In the genomic region with DNA sequence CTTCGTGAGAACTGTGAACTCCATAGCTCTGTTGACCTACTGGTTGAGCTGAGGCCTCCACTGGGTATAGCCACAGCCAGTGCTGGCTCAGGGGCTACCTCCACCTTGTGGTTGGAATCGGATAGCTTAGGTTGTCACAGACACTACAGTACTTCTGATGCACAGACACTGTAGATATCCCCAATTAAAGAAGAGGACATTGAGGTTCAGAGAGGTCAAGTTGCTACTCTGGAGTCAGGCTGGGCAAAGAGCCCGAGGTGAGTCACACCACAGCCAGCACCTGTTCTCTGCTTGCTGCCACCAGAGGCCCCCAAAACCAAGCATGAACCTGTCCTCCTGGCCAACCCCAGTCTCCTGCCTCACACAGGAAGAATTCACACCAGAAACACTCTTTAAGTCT, we compare ENCODE assay signal across 20 cellular contexts. TPM values are rescaled to one million over a fixed set of nuclear protein-coding genes. Genes with fewer than 3 reads are reported as not detected.
DNase-seq lines count a peak whose midpoint lies in the region; ATAC-seq and TF ChIP-seq lines count a peak whose summit lies in the region.
"Had no signal": no experiment of that assay in that cellular context is flagged by ENCODE, and none has a peak within 500 bp of the region (broad histone marks: within the 10 kb centered on the region; RNA-seq: fewer than 3 reads in every experiment).

No MANE protein-coding gene starts in this region.

- TF ChIP-seq CTCF in GM23338 (conservative IDR thresholded peaks at IDR 0.05; ENCODE audit: low read depth in 2 of 2) (0 out of 4 replicates have a peak, but pooled peaks of 1 of the 2 experiments have one; percentile 11), cardiac fibroblast (IDR thresholded peaks at IDR 0.05; ENCODE audit: low read depth, low read length) (peak; percentile 12), osteoblast (IDR thresholded peaks at IDR 0.05; ENCODE audit: extremely low read depth, low read depth, low read length) (peak; percentile 22), ascending aorta (IDR thresholded peaks at IDR 0.05) (no peak), MM.1S (IDR thresholded peaks at IDR 0.05; ENCODE audit: low read length) (no peak)

- no peak overlapping the region for H3K27ac Mint-ChIP-seq in GM23338
- H3K27ac Mint-ChIP-seq: activated naive CD8-positive, alpha-beta T cell; progenitor cell of endocrine pancreas had no signal

- H3K79me2 ChIP-seq in GM23338 (replicated peaks; ENCODE audit: insufficient read depth), result peaks cover 49% of the 10 kb centered on the region
- H3K79me2 ChIP-seq in osteoblast (ENCODE audit: insufficient read depth, low read length), result peaks cover 77% of the 10 kb centered on the region
- peaks cover 94% of the 10 kb centered on the region for H3K79me2 ChIP-seq in MM.1S (ENCODE audit: low read length)

- H3K4me3 ChIP-seq in GM23338, result no peak overlapping the region
- no peak overlapping the region for H3K4me3 ChIP-seq in cardiac fibroblast (replicated peaks in 1 of 2; ENCODE audit: low read depth in 2 of 2, low read length in 2 of 2)
- no peak overlapping the region for H3K4me3 ChIP-seq in osteoblast (ENCODE audit: insufficient read depth, low read length)
- H3K4me3 ChIP-seq in ascending aorta, result no peak overlapping the region
- no peak overlapping the region for H3K4me3 ChIP-seq in MM.1S (ENCODE audit: low read length)
- H3K4me3 ChIP-seq: heart right ventricle had no signal

- H3K4me2 ChIP-seq in GM23338 (no peak overlapping the region), osteoblast (ENCODE audit: insufficient read depth, low read length) (no peak overlapping the region), MM.1S (ENCODE audit: low read depth, low read length) (no peak overlapping the region)

- H4K20me1 ChIP-seq in GM23338 (replicated peaks; ENCODE audit: insufficient read depth) (peaks cover 34% of the 10 kb centered on the region), osteoblast (ENCODE audit: insufficient read depth, low read length) (peaks cover 51% of the 10 kb centered on the region), MM.1S (ENCODE audit: insufficient read depth, low read length) (peaks cover 13% of the 10 kb centered on the region)

- intact Hi-C loops in ascending aorta (cut with DNase I), result no loop called here

- H3K36me3 ChIP-seq in GM23338 (ENCODE audit: insufficient read depth) (peaks cover 27% of the 10 kb centered on the region; the same call in 1 of the 2 replicates), osteoblast (ENCODE audit: insufficient read depth, low read length) (peaks cover 64% of the 10 kb centered on the region), ascending aorta (peaks cover 63 to 64% of the 10 kb centered on the region in 2 donors), MM.1S (replicated peaks; ENCODE audit: insufficient read depth, low read length) (peaks cover 9% of the 10 kb centered on the region)

- no peak overlapping the region for H3K4me3 Mint-ChIP-seq in GM23338
- H3K4me3 Mint-ChIP-seq: activated naive CD8-positive, alpha-beta T cell had no signal

- no peaks in the 10 kb centered on the region for H3K27me3 Mint-ChIP-seq in GM23338 (ENCODE audit: insufficient read depth, low read depth, poor library complexity)
- H3K27me3 Mint-ChIP-seq: activated naive CD8-positive, alpha-beta T cell; CD4-positive, CD25-positive, alpha-beta regulatory T cell; naive B cell; progenitor cell of endocrine pancreas had no signal

- no peak for DNase-seq in GM23338 (ENCODE audit: low spot score)
- peak; percentile 27 for DNase-seq in NAMALWA (ENCODE audit: low spot score)
- peak in 1 of 2 donors; percentile 28 for DNase-seq in cardiac fibroblast (ENCODE audit: low read depth in 2 of 2)
- no peak for DNase-seq in osteoblast (ENCODE audit: insufficient read length, low spot score, missing footprints)
- DNase-seq in HK-2 (ENCODE audit: unreplicated experiment), result no peak
- DNase-seq in ascending aorta (ENCODE audit: low spot score in 2 of 2), result no peak
- no peak for DNase-seq in MM.1S
- DNase-seq: activated CD4-positive, alpha-beta T cell treated with anti-CD3 and anti-CD28 coated beads, Interleukin-2, amount 50 U/mL, for 1 hour; activated T-cell treated with anti-CD3 and anti-CD28 coated beads, Interleukin-2, amount 50 U/mL, for 1 hour; CD4-positive, CD25-positive, alpha-beta regulatory T cell; heart right ventricle; Kasumi-1; naive B cell; NCI-H2029; NCI-H748 treated with DMSO at 0.1 percent for 48 hours; SHP77 treated with DMSO at 0.1 percent for 48 hours; T-helper 9 cell had no signal

- peak; percentile 32; the same call in 1 of the 3 replicates for ATAC-seq in GM23338

- H3K9me3 ChIP-seq in osteoblast (ENCODE audit: low read depth, low read length) (no peaks in the 10 kb centered on the region), ascending aorta (no peaks in the 10 kb centered on the region), MM.1S (replicated peaks; ENCODE audit: insufficient read depth, low read length) (no peaks in the 10 kb centered on the region)
- H3K9me3 ChIP-seq: heart right ventricle had no signal

- H3F3A ChIP-seq in GM23338 (replicated peaks; ENCODE audit: low read depth) (no peaks in the 10 kb centered on the region), MM.1S (ENCODE audit: insufficient read depth, low read length) (peaks cover 6% of the 10 kb centered on the region; the same call in 1 of the 2 replicates)

- no peak overlapping the region for H2AFZ ChIP-seq in GM23338
- no peak overlapping the region for H2AFZ ChIP-seq in osteoblast (ENCODE audit: low read length)
- no peak overlapping the region for H2AFZ ChIP-seq in MM.1S (ENCODE audit: low read length)

- peaks cover 54% of the 10 kb centered on the region for H3K36me3 Mint-ChIP-seq in GM23338 (ENCODE audit: low read depth)

- no peaks in the 10 kb centered on the region for H3K9me3 Mint-ChIP-seq in GM23338
- H3K9me3 Mint-ChIP-seq: CD4-positive, CD25-positive, alpha-beta regulatory T cell; naive B cell had no signal

- no peaks in the 10 kb centered on the region for H3K27me3 ChIP-seq in GM23338 (ENCODE audit: insufficient read depth)
- no peaks in the 10 kb centered on the region for H3K27me3 ChIP-seq in osteoblast (ENCODE audit: insufficient read depth, low read length)
- no peaks in the 10 kb centered on the region for H3K27me3 ChIP-seq in ascending aorta
- no peaks in the 10 kb centered on the region for H3K27me3 ChIP-seq in MM.1S (replicated peaks; ENCODE audit: insufficient read depth, low read length)
- H3K27me3 ChIP-seq: heart right ventricle had no signal

- H3K27ac ChIP-seq in GM23338 (ENCODE audit: low read depth) (no peak overlapping the region), osteoblast (ENCODE audit: low read depth, low read length) (no peak overlapping the region), ascending aorta (no peak overlapping the region), MM.1S (ENCODE audit: low read length) (no peak overlapping the region)
- H3K27ac ChIP-seq: heart right ventricle, HL-60 had no signal

- H3K4me1 ChIP-seq in GM23338 (ENCODE audit: insufficient read depth), result peaks cover 6% of the 10 kb centered on the region; the same call in 1 of the 2 replicates
- H3K4me1 ChIP-seq in osteoblast (ENCODE audit: insufficient read depth, low read length), result peaks cover 11% of the 10 kb centered on the region
- peaks cover 0 to 7% of the 10 kb centered on the region in 2 donors for H3K4me1 ChIP-seq in ascending aorta
- H3K4me1 ChIP-seq in MM.1S (ENCODE audit: low read length), result no peaks in the 10 kb centered on the region

- H3K9me2 ChIP-seq in GM23338 (ENCODE audit: insufficient read depth) (no peaks in the 10 kb centered on the region), MM.1S (replicated peaks; ENCODE audit: insufficient read depth, low read length) (no peaks in the 10 kb centered on the region)

- no peak overlapping the region for H3K9ac ChIP-seq in MM.1S (ENCODE audit: low read length)

- H3K4me1 Mint-ChIP-seq in GM23338, result peaks cover 10% of the 10 kb centered on the region

TF ChIP-seq in GM23338, 12 proteins besides CTCF, POLR2A, EP300 and RAD21 (continues in another document):
- TF ChIP-seq STAT1 (IDR thresholded peaks at IDR 0.05; ENCODE audit: unreplicated experiment), result no peak
- TF ChIP-seq, protein P1, sequence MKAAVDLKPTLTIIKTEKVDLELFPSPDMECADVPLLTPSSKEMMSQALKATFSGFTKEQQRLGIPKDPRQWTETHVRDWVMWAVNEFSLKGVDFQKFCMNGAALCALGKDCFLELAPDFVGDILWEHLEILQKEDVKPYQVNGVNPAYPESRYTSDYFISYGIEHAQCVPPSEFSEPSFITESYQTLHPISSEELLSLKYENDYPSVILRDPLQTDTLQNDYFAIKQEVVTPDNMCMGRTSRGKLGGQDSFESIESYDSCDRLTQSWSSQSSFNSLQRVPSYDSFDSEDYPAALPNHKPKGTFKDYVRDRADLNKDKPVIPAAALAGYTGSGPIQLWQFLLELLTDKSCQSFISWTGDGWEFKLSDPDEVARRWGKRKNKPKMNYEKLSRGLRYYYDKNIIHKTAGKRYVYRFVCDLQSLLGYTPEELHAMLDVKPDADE (IDR thresholded peaks at IDR 0.05), result no peak

RNA-seq across cellular contexts. Expression of a gene that starts 5.4 kb away (rescaled TPM):
- total RNA-seq in GM23338 (2014; rRNA removed; shearing (Covaris generic)), result 53.5 and 54.1 TPM in 2 replicates
- 80.3 and 93.8 TPM in 2 replicates for polyA plus RNA-seq in GM23338 (2016; fragmentation: Nextera tagmentation; extraction: Ambion mirVana)
- 53.9 and 56.8 TPM in 2 replicates for total RNA-seq in osteoblast
- 81.5 TPM for total RNA-seq in ascending aorta

RNA-seq across cellular contexts. Expression of a gene that starts 6.1 kb away (rescaled TPM):
- total RNA-seq in GM23338 (2014; rRNA removed; shearing (Covaris generic)), result 23.8 and 29.0 TPM in 2 replicates
- polyA plus RNA-seq in GM23338 (2016; fragmentation: Nextera tagmentation; extraction: Ambion mirVana), result 30.3 and 30.4 TPM in 2 replicates
- total RNA-seq in osteoblast, result 0.72 and 1.5 TPM in 2 replicates
- not detected for total RNA-seq in ascending aorta

RNA-seq across cellular contexts. Expression of a gene that starts 26.1 kb away (rescaled TPM):
- total RNA-seq in GM23338 (2014; rRNA removed; shearing (Covaris generic)), result 24.5 and 40.2 TPM in 2 replicates
- polyA plus RNA-seq in GM23338 (2016; fragmentation: Nextera tagmentation; extraction: Ambion mirVana), result 37.4 and 38.3 TPM in 2 replicates
- total RNA-seq in osteoblast (14.8 and 15.0 TPM in 2 replicates), ascending aorta (58.5 TPM)

RNA-seq across cellular contexts. Expression of a gene that starts 41.2 kb away (rescaled TPM):
- total RNA-seq in GM23338 (2014; rRNA removed; shearing (Covaris generic)), result 15.2 and 15.5 TPM in 2 replicates
- polyA plus RNA-seq in GM23338 (2016; fragmentation: Nextera tagmentation; extraction: Ambion mirVana), result 53.5 and 56.1 TPM in 2 replicates
- total RNA-seq in osteoblast, result 34.4 and 35.1 TPM in 2 replicates
- 14.7 TPM for total RNA-seq in ascending aorta

RNA-seq across cellular contexts. Expression of a gene that starts 42.0 kb away (rescaled TPM):
- 55.5 and 58.3 TPM in 2 replicates for total RNA-seq in GM23338 (2014; rRNA removed; shearing (Covaris generic))
- polyA plus RNA-seq in GM23338 (2016; fragmentation: Nextera tagmentation; extraction: Ambion mirVana), result 9.4 and 10.0 TPM in 2 replicates
- total RNA-seq in osteoblast (19.2 and 22.1 TPM in 2 replicates), ascending aorta (36.2 TPM)

Comparison
In these comparisons a context has a peak if more than half of its experiments do, and no peak if none do; other contexts are left out.
1. CTCF ChIP-seq: peak in cardiac fibroblast (single experiment) and osteoblast (single experiment); none in ascending aorta (0 of 3) and MM.1S (single experiment).
2. RNA of a gene that starts 6.1 kb away (total RNA-seq): 23.8 to 29.0 TPM in GM23338; 0.72 to 1.5 TPM in osteoblast and not detected in ascending aorta (single experiment); every median in the first group is over 10 times any median in the second.